Comparison of ENCODE assay signal across 8 cellular contexts in genomic region chr13:99657848-99658265, GRCh38. TPM values are rescaled to one million over a fixed set of nuclear protein-coding genes. Genes with fewer than 3 reads are reported as not detected.
DNase-seq lines count a peak whose midpoint lies in the region; ATAC-seq and TF ChIP-seq lines count a peak whose summit lies in the region.

No MANE protein-coding gene starts in this region.

- peaks cover 0 to 38% (median 4%) of the 10 kb centered on the region in 4 donors for H3K4me1 ChIP-seq in tibial nerve

- H3K4me3 Mint-ChIP-seq in WTC11 = peak overlapping the region; percentile 57

- peaks cover 72% of the 10 kb centered on the region for H3K4me1 Mint-ChIP-seq in WTC11

- ATAC-seq in HG02870 (IDR thresholded peaks at IDR 0.05; ENCODE audit: unreplicated experiment) (peak; percentile 20), WTC11 (peak; percentile 17), HG02623 (IDR thresholded peaks at IDR 0.05; ENCODE audit: unreplicated experiment) (no peak)

- 16 to 41% methylated on average over 27 of the region's 30 CpGs for WGBS in tibial nerve, 2 donors

- H3K27me3 Mint-ChIP-seq in WTC11 (ENCODE audit: low read depth) = no peaks in the 10 kb centered on the region

- TF ChIP-seq CTCF in WTC11 (IDR thresholded peaks at IDR 0.05) (no peak), tibial nerve (IDR thresholded peaks at IDR 0.05) (peak in 1 of 5 experiments; percentile 7)

- peaks cover 0 to 2% of the 10 kb centered on the region in 2 donors for H3K27me3 ChIP-seq in tibial nerve

- no peak for TF ChIP-seq POLR2A in tibial nerve (IDR thresholded peaks at IDR 0.05)

- CTCF ChIA-PET in WTC11 (lab: Charles Lee) = interaction anchor here (0.6 to 4.4 kb wide), 20 partner anchors 11 to 857 kb away, joined by 3 to 37 read pairs (median 4); partner anchors contain the start of genes CLYBL and ZIC2

- DNase-seq in Daoy (ENCODE audit: low read depth) (peak; percentile 29), WTC11 (ENCODE audit: low spot score) (peak; percentile 63), mucosa of gallbladder (ENCODE audit: low spot score) (peak; percentile 33), tibial nerve (ENCODE audit: low spot score in 2 of 2) (no peak), SHP77 (lab: John Stamatoyannopoulos, UW) (no peak)
- DNase-seq in effector CD8-positive, alpha-beta T cell (lab: John Stamatoyannopoulos, UW) = peak; percentile 17

- peak overlapping the region; percentile 39 to 55 (median 48) for H3K4me3 ChIP-seq in tibial nerve

- H3K9me3 Mint-ChIP-seq in WTC11 = no peaks in the 10 kb centered on the region

- peak overlapping the region; percentile 70 to 90 (median 76) for H3K27ac ChIP-seq in tibial nerve

- no peaks in the 10 kb centered on the region for H3K9me3 ChIP-seq in tibial nerve

- no peaks in the 10 kb centered on the region for H3K36me3 ChIP-seq in tibial nerve

- no peaks in the 10 kb centered on the region for H3K36me3 Mint-ChIP-seq in WTC11

- TF ChIP-seq EP300 in tibial nerve (IDR thresholded peaks at IDR 0.05) = no peak

- peak overlapping the region; percentile 76 for H3K27ac Mint-ChIP-seq in WTC11

- POLR2A ChIA-PET in WTC11 (lab: Charles Lee) = interaction anchor here (0.6 to 3.0 kb wide), 11 partner anchors 11 to 842 kb away, joined by 3 to 9 read pairs (median 4); no protein-coding TSS in a partner anchor

TF ChIP-seq in WTC11, 78 proteins besides CTCF, POLR2A, EP300 and RAD21:
- TF ChIP-seq PRDM15 (CRISPR knock-in tag; IDR thresholded peaks at IDR 0.05) (peak; percentile 40), HMGXB4 (CRISPR knock-in tag; IDR thresholded peaks at IDR 0.05) (0 out of 2 replicates have a peak, but pooled peaks have one; percentile 52), STAT6 (CRISPR knock-in tag; conservative IDR thresholded peaks at IDR 0.05; ENCODE audit: low read depth) (no peak)

RNA-seq across cellular contexts. Expression of gene CLYBL, which starts 51.4 kb away (rescaled TPM):
- total RNA-seq in Daoy (2014; rRNA removed; shearing (Covaris generic)) = 0.36 and 4.6 TPM in 2 replicates
- total RNA-seq in WTC11 (2021) (8.8 to 17.3 TPM (median 14.7 TPM) in 3 replicates), mucosa of gallbladder (10.2 TPM), tibial nerve (10 to 100 TPM in 1 of 4 donors, 1 to 10 TPM in 3; 1.6 to 28.0 (median 3.5) TPM)

Comparison
In these comparisons a context has a peak if more than half of its experiments do, and no peak if none do; other contexts are left out.
1. DNase-seq: peak in Daoy (single experiment), WTC11 (single experiment), effector CD8-positive, alpha-beta T cell (single experiment) and mucosa of gallbladder (single experiment); none in tibial nerve (0 of 2) and SHP77 (0 of 2).